ENCODE assay signal across 10 cellular contexts in the genomic region with DNA sequence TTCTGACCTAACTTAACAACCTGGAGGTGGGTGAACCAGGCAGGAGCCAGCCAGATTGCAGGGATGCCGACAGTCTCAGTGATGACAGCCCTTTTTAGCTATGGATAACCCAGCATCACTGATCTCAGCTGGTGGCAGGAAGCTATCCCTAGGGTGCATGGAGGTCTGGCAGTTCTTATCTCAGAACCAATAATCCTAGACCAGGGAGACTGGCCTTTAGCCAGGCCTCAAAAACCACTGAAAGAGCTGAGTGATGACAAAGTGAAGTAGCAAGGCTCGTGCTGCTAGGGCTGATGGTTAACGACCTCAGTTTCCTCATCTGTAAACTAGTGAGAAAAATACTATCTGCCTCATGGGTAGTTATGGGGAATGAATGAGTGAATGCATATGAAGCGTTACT.
A peak's percentile ranks its signal among the peaks of the same experiment; 100 is the strongest.
DNase-seq lines count a peak whose midpoint lies in the region; ATAC-seq and TF ChIP-seq lines count a peak whose summit lies in the region.
"Had no signal": no experiment of that assay in that cellular context is flagged by ENCODE, and none has a peak within 500 bp of the region (broad histone marks: within the 10 kb centered on the region; RNA-seq: fewer than 3 reads in every experiment).

No MANE protein-coding gene starts in this region.

- no peaks in the 10 kb centered on the region for H3K27me3 ChIP-seq in fibroblast of lung (ENCODE audit: control insufficient read depth, insufficient read depth, low read length)

- no peak overlapping the region for H3K27ac ChIP-seq in fibroblast of lung (ENCODE audit: insufficient read depth, low read length)
- H3K27ac ChIP-seq: epithelial cell of prostate had no signal

- H3K9me3 ChIP-seq in fibroblast of lung (ENCODE audit: control insufficient read depth, insufficient read depth, low read depth, low read length): no peaks in the 10 kb centered on the region

- peaks cover 7% of the 10 kb centered on the region for H3K4me1 ChIP-seq in fibroblast of lung (ENCODE audit: control insufficient read depth, extremely low read depth, insufficient read depth, low read length)

- peak; percentile 17 for DNase-seq in stimulated activated CD4-positive, alpha-beta T cell treated with anti-CD3 and anti-CD28 coated beads, Interleukin-1b, Interleukin-23, amount 100 ng/mL, for 48 hours
- no peak for DNase-seq in stimulated activated CD4-positive, alpha-beta T cell treated with anti-CD3 and anti-CD28 coated beads, Interleukin-12 subunit alpha, Interleukin-12 subunit beta, amount 100 ng/mL, for 4 hours
- DNase-seq in OCI-M1 (lab: John Stamatoyannopoulos, UW) (peak; percentile 68), fibroblast of lung (ENCODE audit: low read depth in 2 of 2) (peak in 1 of 2 donors; percentile 46)

- H3K9ac ChIP-seq in fibroblast of lung (ENCODE audit: insufficient read depth, low read length): no peak overlapping the region

- peak overlapping the region; percentile 51 for H3K4me2 ChIP-seq in fibroblast of lung (ENCODE audit: extremely low read depth, insufficient read depth, low read length)

- peaks cover 2% of the 10 kb centered on the region for H3K79me2 ChIP-seq in fibroblast of lung (ENCODE audit: control insufficient read depth, insufficient read depth, low read length)

- H2AFZ ChIP-seq in fibroblast of lung (ENCODE audit: low read length): no peak overlapping the region

- no peaks in the 10 kb centered on the region for H3K36me3 ChIP-seq in fibroblast of lung (ENCODE audit: control insufficient read depth, insufficient read depth, low read length)

- no peaks in the 10 kb centered on the region for H4K20me1 ChIP-seq in fibroblast of lung (ENCODE audit: control insufficient read depth, extremely low read depth, insufficient read depth, low read length)

- no peak for TF ChIP-seq CTCF in fibroblast of lung (conservative IDR thresholded peaks at IDR 0.05 in 1 of 2, IDR thresholded peaks at IDR 0.05 in 1 of 2; ENCODE audit: low read depth in 1 of 2, low read length in 2 of 2)

- no peak overlapping the region for H3K4me3 ChIP-seq in fibroblast of lung (replicated peaks in 1 of 4; ENCODE audit: control extremely low read depth in 1 of 4, insufficient read depth in 1 of 4, low read depth in 3 of 4, low read length in 4 of 4)

- ATAC-seq in HG03565 (IDR thresholded peaks at IDR 0.05; ENCODE audit: unreplicated experiment) (no peak), HG02678 (IDR thresholded peaks at IDR 0.05; ENCODE audit: unreplicated experiment) (no peak), HG03045 (IDR thresholded peaks at IDR 0.05; ENCODE audit: unreplicated experiment) (no peak), GM18909 (IDR thresholded peaks at IDR 0.05; ENCODE audit: poor library complexity, unreplicated experiment) (no peak)
- ATAC-seq: left lobe of liver had no signal
